In genomic region chr6:16727996-16728395, GRCh38 we compare ENCODE assay signal across 13 cellular contexts. TPM values are rescaled to one million over a fixed set of nuclear protein-coding genes. Genes with fewer than 3 reads are reported as not detected.
DNase-seq lines count a peak whose midpoint lies in the region; ATAC-seq and TF ChIP-seq lines count a peak whose summit lies in the region.
"Had no signal": no experiment of that assay in that cellular context is flagged by ENCODE, and none has a peak within 500 bp of the region (broad histone marks: within the 10 kb centered on the region; RNA-seq: fewer than 3 reads in every experiment).

No MANE protein-coding gene starts in this region.

- intact Hi-C loops in transverse colon (cut with DNase I; ENCODE audit: low total_unique reads) = no loop called here

- H3K4me1 Mint-ChIP-seq in activated T-cell treated with anti-CD3 and anti-CD28 coated beads, Interleukin-2, amount 50 U/mL, for 24 hours (ENCODE audit: low read depth) = peaks cover 85% of the 10 kb centered on the region

- peaks cover 21 to 94% (median 55%) of the 10 kb centered on the region in 4 donors for H3K4me1 ChIP-seq in transverse colon

- no peak for DNase-seq in activated T-cell treated with anti-CD3 and anti-CD28 coated beads, Interleukin-2, amount 50 U/mL, for 24 hours
- DNase-seq in activated T-cell treated with anti-CD3 and anti-CD28 coated beads for 4 hours = no peak
- peak; percentile 15 for DNase-seq in SIG-M5 (lab: John Stamatoyannopoulos, UW)
- no peak for DNase-seq in left lobe of liver (ENCODE audit: low spot score)
- DNase-seq in transverse colon = no peak
- DNase-seq in NCI-H345 treated with DMSO at 0.1 percent for 48 hours (lab: John Stamatoyannopoulos, UW; ENCODE audit: unreplicated experiment) = no peak
- DNase-seq in NCI-H1105 treated with DMSO at 0.1 percent for 48 hours (lab: John Stamatoyannopoulos, UW) = no peak
- DNase-seq: DMS79, hippocampal formation, KG1 had no signal

- H3K36me3 ChIP-seq in transverse colon = no peaks in the 10 kb centered on the region

- H3K27me3 Mint-ChIP-seq in activated T-cell treated with anti-CD3 and anti-CD28 coated beads, Interleukin-2, amount 50 U/mL, for 24 hours = no peaks in the 10 kb centered on the region

- TF ChIP-seq EP300 in transverse colon (IDR thresholded peaks at IDR 0.05; ENCODE audit: low read depth) = no peak

- no peak overlapping the region for H3K4me3 ChIP-seq in transverse colon

- peak overlapping the region; percentile 62 for H3K27ac Mint-ChIP-seq in activated T-cell treated with anti-CD3 and anti-CD28 coated beads, Interleukin-2, amount 50 U/mL, for 24 hours
- H3K27ac Mint-ChIP-seq: activated T-helper 2 cell treated with anti-CD3 and anti-CD28 coated beads, Interferon-gamma antibody, Interleukin-2, Interleukin-4, amounts not matched to agents 10 μg/mL and 5 μg/mL and 100 μg/mL, durations not matched to agents 14 hours and 24 hours and 36 hours; mesothelial cell of epicardium had no signal

- H3K9me3 ChIP-seq in transverse colon = no peaks in the 10 kb centered on the region

- H3K36me3 Mint-ChIP-seq in activated T-cell treated with anti-CD3 and anti-CD28 coated beads, Interleukin-2, amount 50 U/mL, for 24 hours (ENCODE audit: low read depth) = peaks cover 21% of the 10 kb centered on the region
- H3K36me3 Mint-ChIP-seq: mesothelial cell of epicardium had no signal

- ATAC-seq in left lobe of liver = peak; percentile 49
- no peak for ATAC-seq in GM21576 (IDR thresholded peaks at IDR 0.05; ENCODE audit: unreplicated experiment)

- H3K4me3 Mint-ChIP-seq in activated T-cell treated with anti-CD3 and anti-CD28 coated beads, Interleukin-2, amount 50 U/mL, for 24 hours = no peak overlapping the region
- H3K4me3 Mint-ChIP-seq: mesothelial cell of epicardium had no signal

- no peaks in the 10 kb centered on the region for H3K27me3 ChIP-seq in transverse colon

- TF ChIP-seq CTCF in transverse colon (IDR thresholded peaks at IDR 0.05) = no peak

- in situ Hi-C loops in transverse colon (cut with MboI; ENCODE audit: low pct_ligation_motif_present in 1 of 4, low pct_unique_long_range_greater_than_20kb in 1 of 4, low sequenced_read_pairs in 3 of 4) = no loop called here

- H3K27ac ChIP-seq in transverse colon = peak overlapping the region in 2 of 4 donors; percentile 60 to 70

- H3K9me3 Mint-ChIP-seq in activated T-cell treated with anti-CD3 and anti-CD28 coated beads, Interleukin-2, amount 50 U/mL, for 24 hours = no peaks in the 10 kb centered on the region
- H3K9me3 Mint-ChIP-seq: activated T-helper 2 cell treated with anti-CD3 and anti-CD28 coated beads, Interferon-gamma antibody, Interleukin-2, Interleukin-4, amounts not matched to agents 10 μg/mL and 5 μg/mL and 100 μg/mL, durations not matched to agents 14 hours and 24 hours and 36 hours; mesothelial cell of epicardium had no signal

- 88 to 90% methylated on average over 5 of the region's 5 CpGs for WGBS in transverse colon (ENCODE audit: low coverage in 1 of 2), 2 donors

- peak; percentile 8 for TF ChIP-seq POLR2A in transverse colon (IDR thresholded peaks at IDR 0.05)

RNA-seq across cellular contexts. Expression of gene ATXN1, which starts 33.3 kb away (rescaled TPM):
- total RNA-seq in left lobe of liver (29.5 TPM), transverse colon (100 to 1,000 TPM in 2 of 4 donors, 10 to 100 TPM in 2; 48.7 to 166 (median 105) TPM)
